23 cellular contexts compared by ENCODE assay signal in genomic region chr3:165712382-165712781, GRCh38.
DNase-seq lines count a peak whose midpoint lies in the region; ATAC-seq and TF ChIP-seq lines count a peak whose summit lies in the region.
"Had no signal": no experiment of that assay in that cellular context is flagged by ENCODE, and none has a peak within 500 bp of the region (broad histone marks: within the 10 kb centered on the region; RNA-seq: fewer than 3 reads in every experiment).

No MANE protein-coding gene starts in this region.

- H3K27me3 Mint-ChIP-seq in activated T-helper 17 cell treated with anti-CD3 and anti-CD28 coated beads, Interleukin-2, amount 50 U/mL, for 72 hours: no peaks in the 10 kb centered on the region
- H3K27me3 Mint-ChIP-seq: CD4-positive, alpha-beta T cell; CD8-positive, alpha-beta memory T cell had no signal

- H3K36me3 Mint-ChIP-seq in stimulated activated effector memory CD8-positive, alpha-beta T cell treated with anti-CD3 and anti-CD28 coated beads, Interleukin-12 subunit alpha, Interleukin-12 subunit beta, amount 100 ng/mL, for 72 hours: no peaks in the 10 kb centered on the region
- no peaks in the 10 kb centered on the region for H3K36me3 Mint-ChIP-seq in activated T-helper 17 cell treated with anti-CD3 and anti-CD28 coated beads, Interleukin-2, amount 50 U/mL, for 72 hours (ENCODE audit: low read depth)
- H3K36me3 Mint-ChIP-seq: CD14-positive monocyte; CD8-positive, alpha-beta memory T cell had no signal

- H3K27ac ChIP-seq in esophagus muscularis mucosa (replicated peaks in 1 of 4): no peak overlapping the region
- H3K27ac ChIP-seq: A549; BLaER1 treated with 17β-estradiol and CSF1 and Interleukin-3, amounts not matched to agents 10 nM and 100 nM had no signal

- no peak overlapping the region for H3K27ac Mint-ChIP-seq in stimulated activated effector memory CD8-positive, alpha-beta T cell treated with anti-CD3 and anti-CD28 coated beads, Interleukin-12 subunit alpha, Interleukin-12 subunit beta, amount 100 ng/mL, for 72 hours
- no peak overlapping the region for H3K27ac Mint-ChIP-seq in activated T-helper 17 cell treated with anti-CD3 and anti-CD28 coated beads, Interleukin-2, amount 50 U/mL, for 72 hours
- H3K27ac Mint-ChIP-seq: CD14-positive monocyte; CD4-positive, alpha-beta T cell; CD8-positive, alpha-beta memory T cell; HFFc6 had no signal

- no peak for TF ChIP-seq EP300 in esophagus muscularis mucosa (IDR thresholded peaks at IDR 0.05)

- DNase-seq in Right ventricle myocardium superior (peak; percentile 22), cardiac septum (ENCODE audit: low spot score) (no peak), esophagus muscularis mucosa (ENCODE audit: extremely low spot score) (peak; percentile 66), T-helper 2 cell (no peak)
- no peak for DNase-seq in stimulated activated effector memory CD8-positive, alpha-beta T cell treated with anti-CD3 and anti-CD28 coated beads, Interleukin-12 subunit alpha, Interleukin-12 subunit beta, amount 100 ng/mL, for 72 hours (ENCODE audit: low spot score in 2 of 2)
- DNase-seq: 8988T; ACHN; AML-193; BE2C; CD4-positive, alpha-beta T cell; CD8-positive, alpha-beta memory T cell; DMS 273 treated with DMSO at 0.1 percent for 48 hours; DMS79; EL; GDM1; GOT3; HFFc6 had no signal

- H3K27me3 ChIP-seq in esophagus muscularis mucosa: no peaks in the 10 kb centered on the region
- H3K27me3 ChIP-seq: BE2C; BLaER1 treated with 17β-estradiol and CSF1 and Interleukin-3, amounts not matched to agents 10 nM and 100 nM had no signal

- no peaks in the 10 kb centered on the region for H3K36me3 ChIP-seq in esophagus muscularis mucosa
- H3K36me3 ChIP-seq: BE2C; BLaER1 treated with 17β-estradiol and CSF1 and Interleukin-3, amounts not matched to agents 10 nM and 100 nM; HAP-1 had no signal

- H3K4me1 Mint-ChIP-seq in stimulated activated effector memory CD8-positive, alpha-beta T cell treated with anti-CD3 and anti-CD28 coated beads, Interleukin-12 subunit alpha, Interleukin-12 subunit beta, amount 100 ng/mL, for 72 hours: no peaks in the 10 kb centered on the region
- H3K4me1 Mint-ChIP-seq in activated T-helper 17 cell treated with anti-CD3 and anti-CD28 coated beads, Interleukin-2, amount 50 U/mL, for 72 hours: no peaks in the 10 kb centered on the region
- H3K4me1 Mint-ChIP-seq: CD14-positive monocyte; CD8-positive, alpha-beta memory T cell had no signal

- H3K4me3 Mint-ChIP-seq in stimulated activated effector memory CD8-positive, alpha-beta T cell treated with anti-CD3 and anti-CD28 coated beads, Interleukin-12 subunit alpha, Interleukin-12 subunit beta, amount 100 ng/mL, for 72 hours: no peak overlapping the region
- H3K4me3 Mint-ChIP-seq in activated T-helper 17 cell treated with anti-CD3 and anti-CD28 coated beads, Interleukin-2, amount 50 U/mL, for 72 hours: no peak overlapping the region
- H3K4me3 Mint-ChIP-seq: CD14-positive monocyte; CD4-positive, alpha-beta T cell; CD8-positive, alpha-beta memory T cell; HFFc6 had no signal

- intact Hi-C loops in Right ventricle myocardium superior (cut with DNase I) (no loop called here), cardiac septum (cut with DNase I) (no loop called here), esophagus muscularis mucosa (cut with DNase I) (no loop called here)

- TF ChIP-seq CTCF in esophagus muscularis mucosa (IDR thresholded peaks at IDR 0.05): no peak

- no peaks in the 10 kb centered on the region for H3K4me1 ChIP-seq in esophagus muscularis mucosa
- H3K4me1 ChIP-seq: A549; BE2C; BLaER1 treated with 17β-estradiol and CSF1 and Interleukin-3, amounts not matched to agents 10 nM and 100 nM; HAP-1 had no signal

- WGBS in esophagus muscularis mucosa: 92% methylated on average over 2 of the region's 8 CpGs

- peaks cover 5% of the 10 kb centered on the region for H3K9me3 Mint-ChIP-seq in stimulated activated effector memory CD8-positive, alpha-beta T cell treated with anti-CD3 and anti-CD28 coated beads, Interleukin-12 subunit alpha, Interleukin-12 subunit beta, amount 100 ng/mL, for 72 hours
- no peaks in the 10 kb centered on the region for H3K9me3 Mint-ChIP-seq in activated T-helper 17 cell treated with anti-CD3 and anti-CD28 coated beads, Interleukin-2, amount 50 U/mL, for 72 hours
- H3K9me3 Mint-ChIP-seq: CD4-positive, alpha-beta T cell had no signal

- ATAC-seq in Right ventricle myocardium superior (ENCODE audit: poor library complexity) (no peak), GM18868 (IDR thresholded peaks at IDR 0.05; ENCODE audit: unreplicated experiment) (no peak)
- ATAC-seq in stimulated activated effector memory CD8-positive, alpha-beta T cell treated with anti-CD3 and anti-CD28 coated beads, Interleukin-12 subunit alpha, Interleukin-12 subunit beta, amount 100 ng/mL, for 72 hours: peak; percentile 21
- ATAC-seq in activated T-helper 17 cell treated with anti-CD3 and anti-CD28 coated beads, Interleukin-2, amount 50 U/mL, for 72 hours (replicated peaks): no peak
- ATAC-seq: A549 had no signal

- TF ChIP-seq POLR2A in esophagus muscularis mucosa (IDR thresholded peaks at IDR 0.05; ENCODE audit: low read depth): no peak

- no peak overlapping the region for H3K4me3 ChIP-seq in esophagus muscularis mucosa
- H3K4me3 ChIP-seq: A549; BLaER1 treated with 17β-estradiol and CSF1 and Interleukin-3, amounts not matched to agents 10 nM and 100 nM; HAP-1 had no signal

- no peaks in the 10 kb centered on the region for H3K9me3 ChIP-seq in esophagus muscularis mucosa
- H3K9me3 ChIP-seq: A549, BE2C, HAP-1 had no signal

Comparison
In these comparisons a context has a peak if more than half of its experiments do, and no peak if none do; other contexts are left out.
1. DNase-seq: peak in Right ventricle myocardium superior (single experiment) and esophagus muscularis mucosa (single experiment); none in cardiac septum (single experiment), stimulated activated effector memory CD8-positive, alpha-beta T cell treated with anti-CD3 and anti-CD28 coated beads, Interleukin-12 subunit alpha, Interleukin-12 subunit beta, amount 100 ng/mL, for 72 hours (0 of 2) and T-helper 2 cell (0 of 5).